Comparison of ENCODE assay signal across 22 cellular contexts in the genomic region with DNA sequence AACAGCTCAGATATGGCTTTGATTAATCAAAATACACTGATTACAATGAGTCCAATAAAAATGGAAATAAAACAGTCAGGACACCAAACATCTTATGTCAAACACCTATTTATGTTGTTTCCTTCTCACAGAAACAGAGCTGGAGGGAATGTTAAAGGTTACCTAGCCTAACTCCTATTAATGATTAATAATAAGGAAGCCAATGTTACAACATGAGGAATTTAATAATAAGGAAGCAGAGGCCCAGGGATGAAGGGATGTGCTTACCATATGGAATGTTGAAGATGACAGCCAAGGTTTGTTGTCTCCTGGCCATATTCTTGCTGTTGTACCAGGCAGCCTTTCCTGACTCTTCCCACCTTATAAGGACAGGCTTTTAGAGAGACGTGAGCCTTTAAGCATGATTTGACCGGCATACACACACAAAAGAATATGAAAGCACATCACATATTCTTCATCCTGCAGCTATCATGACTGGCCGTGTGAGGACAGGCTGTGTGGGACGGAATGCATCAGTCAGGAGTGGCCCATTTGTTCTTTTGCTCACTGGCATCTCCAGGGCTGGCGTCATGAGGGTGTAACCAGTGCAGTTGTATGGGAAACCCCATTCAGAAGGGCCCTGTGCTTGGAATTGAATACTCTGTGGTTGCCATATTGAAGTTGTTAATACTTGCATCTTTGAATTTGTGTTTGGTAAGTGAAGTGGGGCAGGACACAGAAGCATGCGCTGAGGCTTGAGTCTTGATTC. TPM values are rescaled to one million over a fixed set of nuclear protein-coding genes. Genes with fewer than 3 reads are reported as not detected.
"Had no signal": no experiment of that assay in that cellular context is flagged by ENCODE, and none has a peak within 500 bp of the region (broad histone marks: within the 10 kb centered on the region; RNA-seq: fewer than 3 reads in every experiment).

No MANE protein-coding gene starts in this region.

- H3K27ac ChIP-seq: brain microvascular endothelial cell, left ventricle myocardium inferior, spleen, thyroid gland, uterus had no signal

- H3K27me3 ChIP-seq: brain microvascular endothelial cell, spleen, thyroid gland, uterus had no signal

- H3K36me3 ChIP-seq: brain microvascular endothelial cell, left ventricle myocardium inferior, thyroid gland, uterus had no signal

- H3K4me1 ChIP-seq: left ventricle myocardium inferior, spleen, uterus had no signal

- H3K4me3 ChIP-seq: left ventricle myocardium inferior, spleen, thyroid gland, uterus had no signal

- H3K9me3 ChIP-seq: left ventricle myocardium inferior, spleen, thyroid gland, uterus had no signal

- DNase-seq: activated CD4-positive, CD25-positive, alpha-beta regulatory T cell treated with anti-CD3 and anti-CD28 coated beads, Interleukin-2, amount 50 U/mL, for 72 hours; activated naive CD4-positive, alpha-beta T cell; activated naive CD8-positive, alpha-beta T cell treated with anti-CD3 and anti-CD28 coated beads, Interleukin-2, amount 10 ng/mL, durations not matched to agents 7 days and 5 days; brain microvascular endothelial cell; cortex of kidney; effector CD8-positive, alpha-beta T cell; foreskin melanocyte; head of caudate nucleus; immature natural killer cell; left ventricle myocardium inferior; naive thymus-derived CD8-positive, alpha-beta T cell; nucleus accumbens; spleen; T-helper 9 cell; uterus had no signal

- ATAC-seq: naive thymus-derived CD8-positive, alpha-beta T cell; sciatic nerve had no signal

RNA-seq across cellular contexts. Expression of a gene that starts 3.1 kb away (rescaled TPM):
- total RNA-seq: activated CD8-positive, alpha-beta memory T cell treated with anti-CD3 and anti-CD28 coated beads for 36 hours; activated naive CD8-positive, alpha-beta T cell treated with anti-CD3 and anti-CD28 coated beads, Interleukin-2, amount 10 ng/mL, durations not matched to agents 7 days and 5 days; activated T-helper 1 cell treated with anti-CD3 and anti-CD28 coated beads, Interleukin-12 subunit alpha, Interleukin-12 subunit beta, Interleukin-2, Interleukin-4 antibody, amounts not matched to agents 30 ng/mL and 10 ng/mL and 1 ng/mL, durations not matched to agents 14 hours and 24 hours and 36 hours; fibroblast of lung; left ventricle myocardium inferior; mucosa of gallbladder; naive thymus-derived CD8-positive, alpha-beta T cell; progenitor cell of endocrine pancreas; sciatic nerve; thyroid gland; uterus had no signal
